ENCODE assay signal across 24 cellular contexts in genomic region chr3:126854666-126855065, GRCh38.
"Had no signal": no experiment of that assay in that cellular context is flagged by ENCODE, and none has a peak within 500 bp of the region (broad histone marks: within the 10 kb centered on the region; RNA-seq: fewer than 3 reads in every experiment).

No MANE protein-coding gene starts in this region.

- H3K9me3 ChIP-seq: colonic mucosa, gastrocnemius medialis, heart left ventricle, mucosa of descending colon, neutrophil, thoracic aorta, tibial nerve, upper lobe of right lung had no signal

- H3K27me3 Mint-ChIP-seq: effector memory CD8-positive, alpha-beta T cell; memory B cell; naive B cell; natural killer cell treated with Interleukin-12 subunit alpha and Interleukin-12 subunit beta and Interleukin-15 and Interleukin-18, amount 100 ng/mL, for 72 hours; progenitor cell of endocrine pancreas; stimulated activated naive B cell treated with anti-CD40 and anti-IgM and Interleukin-4, amounts not matched to agents 10 μg/mL and 1 μg/mL and 100 μg/mL, for 72 hours; stimulated activated naive CD8-positive, alpha-beta T cell treated with anti-CD3 and anti-CD28 coated beads, Interleukin-15, Interleukin-2, amounts not matched to agents 100 ng/mL and 50 ng/mL, for 24 hours had no signal

- DNase-seq: colonic mucosa; dermis blood vessel endothelial cell; effector memory CD8-positive, alpha-beta T cell; gastrocnemius medialis; heart left ventricle; kidney; mucosa of descending colon; naive B cell; stimulated activated naive B cell treated with anti-CD40 and anti-IgM and Interleukin-4, amounts not matched to agents 10 μg/mL and 1 μg/mL and 100 μg/mL, for 72 hours; upper lobe of right lung had no signal

- H3K4me1 Mint-ChIP-seq: memory B cell; stimulated activated naive B cell treated with anti-CD40 and anti-IgM and Interleukin-4, amounts not matched to agents 10 μg/mL and 1 μg/mL and 100 μg/mL, for 72 hours had no signal

- H3K27ac ChIP-seq: colonic mucosa, gastrocnemius medialis, heart left ventricle, hepatocyte, neutrophil, parathyroid adenoma, thoracic aorta, tibial nerve, upper lobe of right lung had no signal

- H3K4me1 ChIP-seq: colonic mucosa, parathyroid adenoma, tibial nerve had no signal

- H3K4me3 ChIP-seq: colonic mucosa, gastrocnemius medialis, heart left ventricle, hepatocyte, lung, mucosa of descending colon, thoracic aorta, tibial nerve, upper lobe of right lung had no signal

- H3K27ac Mint-ChIP-seq: memory B cell; mesothelial cell of epicardium; natural killer cell treated with Interleukin-12 subunit alpha and Interleukin-12 subunit beta and Interleukin-15 and Interleukin-18, amount 100 ng/mL, for 72 hours; progenitor cell of endocrine pancreas; stimulated activated naive B cell treated with anti-CD40 and anti-IgM and Interleukin-4, amounts not matched to agents 10 μg/mL and 1 μg/mL and 100 μg/mL, for 72 hours; stimulated activated naive CD8-positive, alpha-beta T cell treated with anti-CD3 and anti-CD28 coated beads, Interleukin-15, Interleukin-2, amounts not matched to agents 100 ng/mL and 50 ng/mL, for 24 hours had no signal

- H3K36me3 Mint-ChIP-seq: mesothelial cell of epicardium; natural killer cell treated with Interleukin-12 subunit alpha and Interleukin-12 subunit beta and Interleukin-15 and Interleukin-18, amount 100 ng/mL, for 72 hours had no signal

- H3K27me3 ChIP-seq: colonic mucosa, gastrocnemius medialis, heart left ventricle, hepatocyte, neutrophil, tibial nerve, upper lobe of right lung had no signal

- H3K9me3 Mint-ChIP-seq: effector memory CD8-positive, alpha-beta T cell; memory B cell; mesothelial cell of epicardium; naive B cell; natural killer cell treated with Interleukin-12 subunit alpha and Interleukin-12 subunit beta and Interleukin-15 and Interleukin-18, amount 100 ng/mL, for 72 hours; neural crest cell; stimulated activated naive B cell treated with anti-CD40 and anti-IgM and Interleukin-4, amounts not matched to agents 10 μg/mL and 1 μg/mL and 100 μg/mL, for 72 hours; stimulated activated naive CD8-positive, alpha-beta T cell treated with anti-CD3 and anti-CD28 coated beads, Interleukin-15, Interleukin-2, amounts not matched to agents 100 ng/mL and 50 ng/mL, for 24 hours had no signal

- H3K4me3 Mint-ChIP-seq: effector memory CD8-positive, alpha-beta T cell; memory B cell; mesothelial cell of epicardium; naive B cell; natural killer cell treated with Interleukin-12 subunit alpha and Interleukin-12 subunit beta and Interleukin-15 and Interleukin-18, amount 100 ng/mL, for 72 hours; neural crest cell; stimulated activated naive B cell treated with anti-CD40 and anti-IgM and Interleukin-4, amounts not matched to agents 10 μg/mL and 1 μg/mL and 100 μg/mL, for 72 hours; stimulated activated naive CD8-positive, alpha-beta T cell treated with anti-CD3 and anti-CD28 coated beads, Interleukin-15, Interleukin-2, amounts not matched to agents 100 ng/mL and 50 ng/mL, for 24 hours had no signal

- H3K36me3 ChIP-seq: colonic mucosa, gastrocnemius medialis, heart left ventricle, neutrophil, thoracic aorta, upper lobe of right lung had no signal

- ATAC-seq: effector memory CD8-positive, alpha-beta T cell; gastrocnemius medialis; heart left ventricle; left lobe of liver; mucosa of descending colon; natural killer cell treated with Interleukin-12 subunit alpha and Interleukin-12 subunit beta and Interleukin-15 and Interleukin-18, amount 100 ng/mL, for 72 hours; sciatic nerve; stimulated activated naive B cell treated with anti-CD40 and anti-IgM and Interleukin-4, amounts not matched to agents 10 μg/mL and 1 μg/mL and 100 μg/mL, for 72 hours; upper lobe of right lung had no signal
